Comparison of ENCODE assay signal across 13 cellular contexts in genomic region chr13:47459512-47459911, GRCh38.
DNase-seq lines count a peak whose midpoint lies in the region; TF ChIP-seq lines count a peak whose summit lies in the region.
"Had no signal": no experiment of that assay in that cellular context is flagged by ENCODE, and none has a peak within 500 bp of the region (broad histone marks: within the 10 kb centered on the region; RNA-seq: fewer than 3 reads in every experiment).

No MANE protein-coding gene starts in this region.

- no peaks in the 10 kb centered on the region for H3K79me2 ChIP-seq in ACC112 (ENCODE audit: control insufficient read depth, insufficient read depth, low read length, unreplicated experiment)

- intact Hi-C loops in uterus (cut with DNase I; ENCODE audit: low total_unique reads), result no loop called here

- H3K36me3 ChIP-seq in ACC112 (ENCODE audit: insufficient read depth, low read length), result no peaks in the 10 kb centered on the region
- no peaks in the 10 kb centered on the region for H3K36me3 ChIP-seq in uterus
- H3K36me3 ChIP-seq: gastrocnemius medialis had no signal

- in situ Hi-C loops in GM13977 (cut with MboI; ENCODE audit: low pct_unique_long_range_greater_than_20kb, low sequenced_read_pairs, unreplicated experiment), result no loop called here

- no peaks in the 10 kb centered on the region for H3K27me3 ChIP-seq in ACC112 (ENCODE audit: insufficient read depth, low read length)
- no peaks in the 10 kb centered on the region for H3K27me3 ChIP-seq in uterus
- H3K27me3 ChIP-seq: gastrocnemius medialis had no signal

- no peaks in the 10 kb centered on the region for H3K9me3 ChIP-seq in uterus
- H3K9me3 ChIP-seq: gastrocnemius medialis had no signal

- TF ChIP-seq POLR2A in uterus (IDR thresholded peaks at IDR 0.05), result no peak

- peak; percentile 33 for TF ChIP-seq CTCF in GM13977 (IDR thresholded peaks at IDR 0.05; ENCODE audit: extremely low read depth, insufficient read depth, missing control alignments)
- peak; percentile 51 for TF ChIP-seq CTCF in fibroblast of the aortic adventitia (IDR thresholded peaks at IDR 0.05; ENCODE audit: insufficient read depth, low read length)
- peak in 2 of 4 experiments; percentile 8 to 27 for TF ChIP-seq CTCF in uterus (IDR thresholded peaks at IDR 0.05)

- no peak overlapping the region for H3K27ac ChIP-seq in ACC112 (ENCODE audit: low read depth, low read length)
- no peak overlapping the region for H3K27ac ChIP-seq in uterus
- H3K27ac ChIP-seq: gastrocnemius medialis had no signal

- H3K4me1 ChIP-seq in ACC112 (ENCODE audit: control insufficient read depth, insufficient read depth, low read length, unreplicated experiment), result peaks cover 25% of the 10 kb centered on the region
- H3K4me1 ChIP-seq in uterus, result no peaks in the 10 kb centered on the region
- H3K4me1 ChIP-seq: gastrocnemius medialis had no signal

- no peak for DNase-seq in GM13977 (ENCODE audit: low spot score)
- peak; percentile 51 for DNase-seq in OCI-M1 (lab: John Stamatoyannopoulos, UW)
- DNase-seq in fibroblast of the aortic adventitia (ENCODE audit: low read depth), result peak; percentile 66
- no peak for DNase-seq in uterus
- DNase-seq in NCI-H187 treated with DMSO at 0.1 percent for 48 hours (lab: John Stamatoyannopoulos, UW), result no peak
- no peak for DNase-seq in ureter (ENCODE audit: low spot score)
- DNase-seq in NCI-H345 treated with DMSO at 0.1 percent for 48 hours (lab: John Stamatoyannopoulos, UW; ENCODE audit: unreplicated experiment), result no peak
- DNase-seq: activated CD4-positive, alpha-beta T cell treated with anti-CD3 and anti-CD28 coated beads for 4 hours; amniotic stem cell; CD8-positive, alpha-beta T cell; gastrocnemius medialis; stimulated activated naive CD8-positive, alpha-beta T cell treated with anti-CD3 and anti-CD28 coated beads, Interleukin-15, Interleukin-2, amounts not matched to agents 100 U/mL and 50 U/mL, for 24 hours had no signal

- peak overlapping the region; percentile 40 for H2AFZ ChIP-seq in ACC112 (ENCODE audit: low read length, unreplicated experiment)

- no peak overlapping the region for H3K4me3 ChIP-seq in ACC112 (ENCODE audit: low read depth, low read length)
- H3K4me3 ChIP-seq in fibroblast of the aortic adventitia (ENCODE audit: low read depth, low read length), result no peak overlapping the region
- no peak overlapping the region for H3K4me3 ChIP-seq in uterus
- H3K4me3 ChIP-seq: gastrocnemius medialis had no signal

Comparison
In these comparisons a context has a peak if more than half of its experiments do, and no peak if none do; other contexts are left out.
1. DNase-seq: peak in OCI-M1 (single experiment) and fibroblast of the aortic adventitia (single experiment); none in GM13977 (single experiment), uterus (0 of 2), NCI-H187 treated with DMSO at 0.1 percent for 48 hours (single experiment), ureter (single experiment) and NCI-H345 treated with DMSO at 0.1 percent for 48 hours (single experiment).